Comparison of ENCODE assay signal across 8 cellular contexts in genomic region chr7:128032605-128033235, GRCh38. TPM values are rescaled to one million over a fixed set of nuclear protein-coding genes. Genes with fewer than 3 reads are reported as not detected.
DNase-seq lines count a peak whose midpoint lies in the region; ATAC-seq and TF ChIP-seq lines count a peak whose summit lies in the region.

No MANE protein-coding gene starts in this region.

- H3K9ac ChIP-seq in HUES6 (ENCODE audit: low read length) (no peak overlapping the region), endocrine pancreas (ENCODE audit: control insufficient read depth, insufficient read depth, low read length) (peak overlapping the region; percentile 43)

- H3K4me3 ChIP-seq in BE2C (ENCODE audit: low read depth, low read length) = peak overlapping the region; percentile 51
- peak overlapping the region; percentile 57 for H3K4me3 ChIP-seq in HUES6 (ENCODE audit: low read depth, low read length)
- no peak overlapping the region for H3K4me3 ChIP-seq in endocrine pancreas (ENCODE audit: control insufficient read depth, insufficient read depth, low read length)

- H3K9me3 ChIP-seq in BE2C (no peaks in the 10 kb centered on the region), HUES6 (ENCODE audit: control insufficient read depth, insufficient read depth, low read depth, low read length) (no peaks in the 10 kb centered on the region), endocrine pancreas (ENCODE audit: control insufficient read depth, low read length) (no peaks in the 10 kb centered on the region)

- POLR2A ChIA-PET in naive thymus-derived CD8-positive, alpha-beta T cell (lab: Charles Lee) = interaction anchor here (0.6 kb wide), 2 partner anchors 17 to 397 kb away, joined by 3 to 6 read pairs; no protein-coding TSS in a partner anchor

- no peaks in the 10 kb centered on the region for H3K4me1 ChIP-seq in BE2C
- peaks cover 19% of the 10 kb centered on the region for H3K4me1 ChIP-seq in HUES6 (ENCODE audit: control insufficient read depth, insufficient read depth, low read length)
- no peaks in the 10 kb centered on the region for H3K4me1 ChIP-seq in endocrine pancreas (ENCODE audit: control insufficient read depth, insufficient read depth, low read length)

- peak; percentile 15 to 38 for ATAC-seq in naive thymus-derived CD8-positive, alpha-beta T cell
- ATAC-seq in GM21619 (IDR thresholded peaks at IDR 0.05; ENCODE audit: unreplicated experiment) = no peak

- peaks cover 6 to 9% (median 9%) of the 10 kb centered on the region in 3 donors for H3K36me3 Mint-ChIP-seq in naive thymus-derived CD8-positive, alpha-beta T cell

- no peak for TF ChIP-seq CTCF in BE2C (IDR thresholded peaks at IDR 0.05; ENCODE audit: low read depth, low read length)

- peaks cover 0 to 2% (median 0%) of the 10 kb centered on the region in 9 donors for H3K9me3 Mint-ChIP-seq in naive thymus-derived CD8-positive, alpha-beta T cell

- H3K36me3 ChIP-seq in BE2C (peaks cover 7% of the 10 kb centered on the region; the same call in 1 of the 2 replicates), HUES6 (ENCODE audit: control insufficient read depth, insufficient read depth, low read length) (peaks cover 8% of the 10 kb centered on the region), endocrine pancreas (ENCODE audit: control insufficient read depth, insufficient read depth, low read length) (no peaks in the 10 kb centered on the region)

- H3K27me3 ChIP-seq in BE2C (peaks cover 6% of the 10 kb centered on the region), HUES6 (ENCODE audit: control insufficient read depth, insufficient read depth, low read length) (peaks cover 50% of the 10 kb centered on the region), endocrine pancreas (ENCODE audit: control insufficient read depth, insufficient read depth, low read length) (no peaks in the 10 kb centered on the region)

- peaks cover 8 to 27% (median 15%) of the 10 kb centered on the region in 4 donors for H3K4me1 Mint-ChIP-seq in naive thymus-derived CD8-positive, alpha-beta T cell

- no peak overlapping the region for H3K27ac ChIP-seq in HUES6 (ENCODE audit: low read depth, low read length)

- no peak for DNase-seq in BE2C
- peak in 4 of 10 donors; percentile 14 to 20 (median 18) for DNase-seq in naive thymus-derived CD8-positive, alpha-beta T cell
- DNase-seq in activated CD4-positive, alpha-beta T cell treated with anti-CD3 and anti-CD28 coated beads, Interleukin-2, amount 50 U/mL, for 4 hours = no peak
- no peak for DNase-seq in cortex of kidney (lab: John Stamatoyannopoulos, UW)
- DNase-seq in NCI-H82 (lab: John Stamatoyannopoulos, UW) = no peak

- peaks cover 0 to 7% (median 0%) of the 10 kb centered on the region in 5 donors for H3K27me3 Mint-ChIP-seq in naive thymus-derived CD8-positive, alpha-beta T cell

- H3K27ac Mint-ChIP-seq in naive thymus-derived CD8-positive, alpha-beta T cell = no peak overlapping the region

- H3K4me3 Mint-ChIP-seq in naive thymus-derived CD8-positive, alpha-beta T cell = peak overlapping the region in 9 of 10 donors; percentile 49 to 88 (median 70)

RNA-seq across cellular contexts. Expression of gene LRRC4, which starts 1.5 kb away (rescaled TPM):
- 3.3 TPM for polyA plus RNA-seq in BE2C (2012; ENCODE audit: insufficient read depth, insufficient read length, low read depth)
- under 1 TPM in 1 of 2 experiments, not detected in 1; 0.22 TPM for total RNA-seq in naive thymus-derived CD8-positive, alpha-beta T cell
- polyA plus RNA-seq in naive thymus-derived CD8-positive, alpha-beta T cell = under 1 TPM in 1 of 3 donors, not detected in 2; 0.15 TPM
